1 cellular context compared by ENCODE assay signal in the genomic region with DNA sequence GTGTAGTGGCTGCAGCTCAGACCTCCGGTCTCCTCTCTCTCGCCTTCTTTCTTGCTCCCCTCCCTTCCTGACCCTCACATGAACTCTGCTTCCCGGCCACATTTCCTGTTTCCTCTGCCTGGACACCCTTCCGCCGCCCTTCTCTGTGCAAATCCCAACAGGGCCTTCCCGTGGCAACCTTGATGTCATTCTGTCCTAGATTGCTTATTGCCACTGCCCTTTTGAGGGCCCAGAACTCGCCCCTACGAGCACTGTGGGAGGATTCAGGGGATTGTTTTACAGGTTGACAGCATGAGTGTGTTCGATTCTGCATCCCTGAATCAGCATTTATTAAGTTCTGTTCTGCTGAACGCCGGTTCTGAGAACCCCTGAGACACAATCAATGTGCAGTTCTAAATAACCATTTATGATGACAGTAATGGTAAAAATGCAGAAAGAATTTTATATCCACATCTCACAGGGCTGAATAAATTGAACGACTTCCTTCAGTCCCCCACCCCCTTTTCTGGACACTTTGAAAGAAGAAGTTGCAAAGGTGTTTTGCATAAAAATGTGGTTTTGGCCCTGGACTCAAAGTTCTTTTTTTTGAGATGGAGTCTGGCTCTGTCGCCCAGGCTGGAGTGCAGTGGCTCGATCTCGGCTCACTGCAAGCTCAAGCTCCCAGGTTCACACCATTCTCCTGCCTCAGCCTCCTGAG.
TF ChIP-seq lines count a peak whose summit lies in the region.

No MANE protein-coding gene starts in this region.

TF ChIP-seq in K562, 482 proteins besides CTCF, POLR2A, EP300 and RAD21 (continued from another document and continues in another):
- TF ChIP-seq ZBTB11 (CRISPR knock-in tag; IDR thresholded peaks at IDR 0.05) (peak in 1 of 3 experiments; percentile 73; a peak in 1 of 6 replicates), OTX1 (CRISPR knock-in tag; IDR thresholded peaks at IDR 0.05) (peak; percentile 65; the same call in 1 of the 2 replicates), DPF2 (IDR thresholded peaks at IDR 0.05) (no peak), E2F3 (CRISPR knock-in tag; IDR thresholded peaks at IDR 0.05) (no peak), GABPB2 (CRISPR knock-in tag; conservative IDR thresholded peaks at IDR 0.05) (no peak), ATF3 (IDR thresholded peaks at IDR 0.05) (no peak), ATF3 (CRISPR knock-in tag; conservative IDR thresholded peaks at IDR 0.05) (no peak), HDAC2 (IDR thresholded peaks at IDR 0.05) (0 out of 2 replicates have a peak, but pooled peaks have one; percentile 18), MEF2D (tag; conservative IDR thresholded peaks at IDR 0.05; ENCODE audit: low read depth) (no peak), PRPF4 (IDR thresholded peaks at IDR 0.05; ENCODE audit: insufficient read depth, low read depth, low read length, poor library complexity, severe bottlenecking) (no peak), TEAD2 (tag; IDR thresholded peaks at IDR 0.05) (no peak), CBX1 (IDR thresholded peaks at IDR 0.05; ENCODE audit: low read depth) (no peak), ZSCAN29 (IDR thresholded peaks at IDR 0.05) (no peak), ZFP36 (IDR thresholded peaks at IDR 0.05; ENCODE audit: low read depth, low read length, partially characterized antibody) (no peak), HMG20B (CRISPR knock-in tag; IDR thresholded peaks at IDR 0.05) (no peak), PHF20 (IDR thresholded peaks at IDR 0.05; ENCODE audit: partially characterized antibody) (peak; percentile 60), MEF2A (IDR thresholded peaks at IDR 0.05; ENCODE audit: control insufficient read depth, low read depth, low read length) (no peak), ZKSCAN1 (IDR thresholded peaks at IDR 0.05; ENCODE audit: low read depth, low read length) (no peak), MIER1 (IDR thresholded peaks at IDR 0.05; ENCODE audit: low read depth) (no peak), ZNF584 (CRISPR knock-in tag; IDR thresholded peaks at IDR 0.05; ENCODE audit: low read depth) (no peak), XRCC3 (IDR thresholded peaks at IDR 0.05) (no peak), ARID1B (IDR thresholded peaks at IDR 0.05) (peak; percentile 20; the same call in 1 of the 2 replicates), BRCA1 (IDR thresholded peaks at IDR 0.05) (no peak), BRCA1 (CRISPR knock-in tag; IDR thresholded peaks at IDR 0.05) (no peak), FOXK2 (conservative IDR thresholded peaks at IDR 0.05 in 1 of 2, IDR thresholded peaks at IDR 0.05 in 1 of 2; ENCODE audit: low read depth in 2 of 2) (peak in 1 of 2 experiments; percentile 41; a peak in 1 of 4 replicates), MCM7 (IDR thresholded peaks at IDR 0.05) (no peak), ZNF561 (CRISPR knock-in tag; conservative IDR thresholded peaks at IDR 0.05) (no peak), MGA (IDR thresholded peaks at IDR 0.05) (0 out of 2 replicates have a peak, but pooled peaks have one; percentile 9), MAFK (IDR thresholded peaks at IDR 0.05; ENCODE audit: low read length) (peak; percentile 70), ZFX (CRISPR knock-in tag; IDR thresholded peaks at IDR 0.05) (0 out of 2 replicates have a peak, but pooled peaks have one; percentile 17), SIN3B (IDR thresholded peaks at IDR 0.05; ENCODE audit: low read depth) (no peak), HLTF (IDR thresholded peaks at IDR 0.05) (no peak)
- TF ChIP-seq, protein P1, sequence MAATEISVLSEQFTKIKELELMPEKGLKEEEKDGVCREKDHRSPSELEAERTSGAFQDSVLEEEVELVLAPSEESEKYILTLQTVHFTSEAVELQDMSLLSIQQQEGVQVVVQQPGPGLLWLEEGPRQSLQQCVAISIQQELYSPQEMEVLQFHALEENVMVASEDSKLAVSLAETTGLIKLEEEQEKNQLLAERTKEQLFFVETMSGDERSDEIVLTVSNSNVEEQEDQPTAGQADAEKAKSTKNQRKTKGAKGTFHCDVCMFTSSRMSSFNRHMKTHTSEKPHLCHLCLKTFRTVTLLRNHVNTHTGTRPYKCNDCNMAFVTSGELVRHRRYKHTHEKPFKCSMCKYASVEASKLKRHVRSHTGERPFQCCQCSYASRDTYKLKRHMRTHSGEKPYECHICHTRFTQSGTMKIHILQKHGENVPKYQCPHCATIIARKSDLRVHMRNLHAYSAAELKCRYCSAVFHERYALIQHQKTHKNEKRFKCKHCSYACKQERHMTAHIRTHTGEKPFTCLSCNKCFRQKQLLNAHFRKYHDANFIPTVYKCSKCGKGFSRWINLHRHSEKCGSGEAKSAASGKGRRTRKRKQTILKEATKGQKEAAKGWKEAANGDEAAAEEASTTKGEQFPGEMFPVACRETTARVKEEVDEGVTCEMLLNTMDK (IDR thresholded peaks at IDR 0.05; ENCODE audit: borderline replicate concordance, insufficient read depth, low read depth, low read length, poor library complexity, severe bottlenecking), result no peak
- TF ChIP-seq, protein P2, sequence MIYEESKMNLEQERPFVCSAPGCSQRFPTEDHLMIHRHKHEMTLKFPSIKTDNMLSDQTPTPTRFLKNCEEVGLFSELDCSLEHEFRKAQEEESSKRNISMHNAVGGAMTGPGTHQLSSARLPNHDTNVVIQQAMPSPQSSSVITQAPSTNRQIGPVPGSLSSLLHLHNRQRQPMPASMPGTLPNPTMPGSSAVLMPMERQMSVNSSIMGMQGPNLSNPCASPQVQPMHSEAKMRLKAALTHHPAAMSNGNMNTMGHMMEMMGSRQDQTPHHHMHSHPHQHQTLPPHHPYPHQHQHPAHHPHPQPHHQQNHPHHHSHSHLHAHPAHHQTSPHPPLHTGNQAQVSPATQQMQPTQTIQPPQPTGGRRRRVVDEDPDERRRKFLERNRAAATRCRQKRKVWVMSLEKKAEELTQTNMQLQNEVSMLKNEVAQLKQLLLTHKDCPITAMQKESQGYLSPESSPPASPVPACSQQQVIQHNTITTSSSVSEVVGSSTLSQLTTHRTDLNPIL (CRISPR knock-in tag; IDR thresholded peaks at IDR 0.05), result no peak
- TF ChIP-seq, protein P3, sequence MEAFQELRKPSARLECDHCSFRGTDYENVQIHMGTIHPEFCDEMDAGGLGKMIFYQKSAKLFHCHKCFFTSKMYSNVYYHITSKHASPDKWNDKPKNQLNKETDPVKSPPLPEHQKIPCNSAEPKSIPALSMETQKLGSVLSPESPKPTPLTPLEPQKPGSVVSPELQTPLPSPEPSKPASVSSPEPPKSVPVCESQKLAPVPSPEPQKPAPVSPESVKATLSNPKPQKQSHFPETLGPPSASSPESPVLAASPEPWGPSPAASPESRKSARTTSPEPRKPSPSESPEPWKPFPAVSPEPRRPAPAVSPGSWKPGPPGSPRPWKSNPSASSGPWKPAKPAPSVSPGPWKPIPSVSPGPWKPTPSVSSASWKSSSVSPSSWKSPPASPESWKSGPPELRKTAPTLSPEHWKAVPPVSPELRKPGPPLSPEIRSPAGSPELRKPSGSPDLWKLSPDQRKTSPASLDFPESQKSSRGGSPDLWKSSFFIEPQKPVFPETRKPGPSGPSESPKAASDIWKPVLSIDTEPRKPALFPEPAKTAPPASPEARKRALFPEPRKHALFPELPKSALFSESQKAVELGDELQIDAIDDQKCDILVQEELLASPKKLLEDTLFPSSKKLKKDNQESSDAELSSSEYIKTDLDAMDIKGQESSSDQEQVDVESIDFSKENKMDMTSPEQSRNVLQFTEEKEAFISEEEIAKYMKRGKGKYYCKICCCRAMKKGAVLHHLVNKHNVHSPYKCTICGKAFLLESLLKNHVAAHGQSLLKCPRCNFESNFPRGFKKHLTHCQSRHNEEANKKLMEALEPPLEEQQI (IDR thresholded peaks at IDR 0.05), result no peak
